ENCODE assay signal across 1 cellular context in genomic region chr20:50768991-50769390, GRCh38.
A peak's percentile ranks its signal among the peaks of the same experiment; 100 is the strongest.
TF ChIP-seq lines count a peak whose summit lies in the region.

No MANE protein-coding gene starts in this region.

TF ChIP-seq in HepG2, 621 proteins besides CTCF, POLR2A, EP300 and RAD21:
- TF ChIP-seq ZFY (CRISPR knock-in tag; IDR thresholded peaks at IDR 0.05) (peak; percentile 28; the same call in 1 of the 2 replicates), TAF1 (CRISPR knock-in tag; IDR thresholded peaks at IDR 0.05) (0 out of 2 replicates have a peak, but pooled peaks have one; percentile 11), IKZF1 (IDR thresholded peaks at IDR 0.05) (peak; percentile 59; the same call in 1 of the 2 replicates), KDM2A (CRISPR knock-in tag; IDR thresholded peaks at IDR 0.05; ENCODE audit: borderline replicate concordance, low read depth) (0 out of 2 replicates have a peak, but pooled peaks have one; percentile 31)
- TF ChIP-seq, protein P1, sequence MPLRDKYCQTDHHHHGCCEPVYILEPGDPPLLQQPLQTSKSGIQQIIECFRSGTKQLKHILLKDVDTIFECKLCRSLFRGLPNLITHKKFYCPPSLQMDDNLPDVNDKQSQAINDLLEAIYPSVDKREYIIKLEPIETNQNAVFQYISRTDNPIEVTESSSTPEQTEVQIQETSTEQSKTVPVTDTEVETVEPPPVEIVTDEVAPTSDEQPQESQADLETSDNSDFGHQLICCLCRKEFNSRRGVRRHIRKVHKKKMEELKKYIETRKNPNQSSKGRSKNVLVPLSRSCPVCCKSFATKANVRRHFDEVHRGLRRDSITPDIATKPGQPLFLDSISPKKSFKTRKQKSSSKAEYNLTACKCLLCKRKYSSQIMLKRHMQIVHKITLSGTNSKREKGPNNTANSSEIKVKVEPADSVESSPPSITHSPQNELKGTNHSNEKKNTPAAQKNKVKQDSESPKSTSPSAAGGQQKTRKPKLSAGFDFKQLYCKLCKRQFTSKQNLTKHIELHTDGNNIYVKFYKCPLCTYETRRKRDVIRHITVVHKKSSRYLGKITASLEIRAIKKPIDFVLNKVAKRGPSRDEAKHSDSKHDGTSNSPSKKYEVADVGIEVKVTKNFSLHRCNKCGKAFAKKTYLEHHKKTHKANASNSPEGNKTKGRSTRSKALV (CRISPR knock-in tag; IDR thresholded peaks at IDR 0.05), result peak; percentile 63; the same call in 1 of the 2 replicates
TF ChIP-seq in HepG2: peak in this region for 5; not testable (repeated sequence) for 616.
